1 cellular context compared by ENCODE assay signal in genomic region chr1:185281245-185281644, GRCh38.
TF ChIP-seq lines count a peak whose summit lies in the region.

No MANE protein-coding gene starts in this region.

TF ChIP-seq in HepG2, 621 proteins besides CTCF, POLR2A, EP300 and RAD21 (continued from another document and continues in another):
- peak; percentile 81 for TF ChIP-seq HNF1A (IDR thresholded peaks at IDR 0.05; ENCODE audit: low read depth)
- peak; percentile 78; the same call in 1 of the 2 replicates for TF ChIP-seq HNF1A (CRISPR knock-in tag; IDR thresholded peaks at IDR 0.05; ENCODE audit: borderline replicate concordance)
- TF ChIP-seq PAXIP1 (CRISPR knock-in tag; conservative IDR thresholded peaks at IDR 0.05) = peak; percentile 62
- peak; percentile 46; the same call in 1 of the 2 replicates for TF ChIP-seq SALL1 (CRISPR knock-in tag; IDR thresholded peaks at IDR 0.05)
- TF ChIP-seq HMG20A (CRISPR knock-in tag; IDR thresholded peaks at IDR 0.05; ENCODE audit: borderline replicate concordance) = 0 out of 2 replicates have a peak, but pooled peaks have one; percentile 62
- TF ChIP-seq HNF1B (CRISPR knock-in tag; IDR thresholded peaks at IDR 0.05) = peak; percentile 91
- TF ChIP-seq TEAD3 (CRISPR knock-in tag; optimal IDR thresholded peaks at IDR 0.05; ENCODE audit: borderline replicate concordance) = peak; percentile 45
- 0 out of 2 replicates have a peak, but pooled peaks have one; percentile 35 for TF ChIP-seq ZNF143 (CRISPR knock-in tag; IDR thresholded peaks at IDR 0.05)
- TF ChIP-seq POGZ (CRISPR knock-in tag; IDR thresholded peaks at IDR 0.05) = 0 out of 2 replicates have a peak, but pooled peaks have one; percentile 13
- no peak for TF ChIP-seq SOX13 (IDR thresholded peaks at IDR 0.05)
- TF ChIP-seq SOX13 (CRISPR knock-in tag; conservative IDR thresholded peaks at IDR 0.05 in 1 of 2, IDR thresholded peaks at IDR 0.05 in 1 of 2) = peak in 1 of 2 experiments; percentile 52; a peak in 1 of 4 replicates
- TF ChIP-seq BCLAF1 (IDR thresholded peaks at IDR 0.05) = no peak
- TF ChIP-seq ZBTB4 (CRISPR knock-in tag; IDR thresholded peaks at IDR 0.05; ENCODE audit: borderline replicate concordance) = no peak
- TF ChIP-seq MLX (CRISPR knock-in tag; IDR thresholded peaks at IDR 0.05) = 0 out of 2 replicates have a peak, but pooled peaks have one; percentile 34
- 0 out of 2 replicates have a peak, but pooled peaks have one; percentile 39 for TF ChIP-seq ELF3 (CRISPR knock-in tag; IDR thresholded peaks at IDR 0.05)
- no peak for TF ChIP-seq BHLHE40 (IDR thresholded peaks at IDR 0.05; ENCODE audit: low read length)
- peak; percentile 96 for TF ChIP-seq TFE3 (CRISPR knock-in tag; IDR thresholded peaks at IDR 0.05)
- TF ChIP-seq FOXA3 (CRISPR knock-in tag; IDR thresholded peaks at IDR 0.05) = peak; percentile 44; the same call in 1 of the 2 replicates
- peak; percentile 42; the same call in 1 of the 2 replicates for TF ChIP-seq ZMYM4 (CRISPR knock-in tag; IDR thresholded peaks at IDR 0.05)
- TF ChIP-seq ZNF331 (CRISPR knock-in tag; IDR thresholded peaks at IDR 0.05) = peak; percentile 33; the same call in 1 of the 2 replicates
- no peak for TF ChIP-seq HOXA7 (CRISPR knock-in tag; IDR thresholded peaks at IDR 0.05)
- TF ChIP-seq MAX (IDR thresholded peaks at IDR 0.05) = peak; percentile 37; the same call in 1 of the 2 replicates
- TF ChIP-seq HOMEZ (CRISPR knock-in tag; IDR thresholded peaks at IDR 0.05; ENCODE audit: low read depth) = peak; percentile 81; the same call in 1 of the 2 replicates
- TF ChIP-seq SAP130 (CRISPR knock-in tag; IDR thresholded peaks at IDR 0.05; ENCODE audit: low read depth) = peak; percentile 73
- peak; percentile 53; the same call in 1 of the 2 replicates for TF ChIP-seq IKZF5 (CRISPR knock-in tag; IDR thresholded peaks at IDR 0.05)
